11 cellular contexts compared by ENCODE assay signal in genomic region chr19:2544576-2545415, GRCh38.
DNase-seq lines count a peak whose midpoint lies in the region; ATAC-seq and TF ChIP-seq lines count a peak whose summit lies in the region.
"Had no signal": no experiment of that assay in that cellular context is flagged by ENCODE, and none has a peak within 500 bp of the region (broad histone marks: within the 10 kb centered on the region; RNA-seq: fewer than 3 reads in every experiment).

No MANE protein-coding gene starts in this region.

- H3K4me3 Mint-ChIP-seq in memory B cell, result peak overlapping the region; percentile 48

- no peak for TF ChIP-seq POLR2A in HCT116 (IDR thresholded peaks at IDR 0.05; ENCODE audit: borderline replicate concordance, extremely low read depth, insufficient read depth, insufficient read length)
- TF ChIP-seq POLR2A in body of pancreas (IDR thresholded peaks at IDR 0.05), result no peak

- peak overlapping the region; percentile 74 for H3K4me2 ChIP-seq in HCT116 (ENCODE audit: low read length)

- H3K9ac ChIP-seq in HCT116 (ENCODE audit: low read length), result peak overlapping the region; percentile 69
- H3K9ac ChIP-seq in stomach smooth muscle (ENCODE audit: low read length in 2 of 2), result peak overlapping the region; percentile 51 to 89

- no peak overlapping the region for H3K4me3 ChIP-seq in HCT116 (replicated peaks in 1 of 2; ENCODE audit: low read depth in 1 of 2, low read length in 2 of 2)
- no peak overlapping the region for H3K4me3 ChIP-seq in body of pancreas
- H3K4me3 ChIP-seq in stomach smooth muscle (ENCODE audit: low read length in 2 of 2), result no peak overlapping the region

- H3K9me3 Mint-ChIP-seq in memory B cell, result no peaks in the 10 kb centered on the region

- no peak for DNase-seq in HCT116 (ENCODE audit: low read depth, low spot score)
- no peak for DNase-seq in body of pancreas
- DNase-seq in memory B cell (ENCODE audit: low spot score in 2 of 2), result peak; percentile 44 to 50
- no peak for DNase-seq in activated CD4-positive, alpha-beta T cell treated with anti-CD3 and anti-CD28 coated beads for 4 hours
- no peak for DNase-seq in SHP77 treated with DMSO at 0.1 percent for 48 hours (lab: John Stamatoyannopoulos, UW)
- no peak for DNase-seq in LoVo (ENCODE audit: low spot score)
- DNase-seq: DMS79 treated with DMSO at 0.1 percent for 48 hours; retina; stimulated activated CD8-positive, alpha-beta memory T cell treated with anti-CD3 and anti-CD28 coated beads, Interleukin-4, amount 100 ng/mL, for 48 hours had no signal

- peaks cover 18% of the 10 kb centered on the region for H3K4me1 Mint-ChIP-seq in memory B cell

- no peaks in the 10 kb centered on the region for H3K9me2 ChIP-seq in HCT116 (ENCODE audit: insufficient read depth)

- no TSS peak for BruUV-seq in HCT116 (replicated peaks; lab: Mats Ljungman, UMichigan)

- H3K9me3 ChIP-seq in HCT116 (ENCODE audit: control insufficient read depth in 1 of 2, insufficient read depth in 1 of 2, low read depth in 1 of 2, low read length in 2 of 2) (no peaks in the 10 kb centered on the region; a peak in 1 of 4 replicates), body of pancreas (no peaks in the 10 kb centered on the region), stomach smooth muscle (ENCODE audit: control insufficient read depth in 2 of 2, low read length in 2 of 2) (no peaks in the 10 kb centered on the region)

- no peaks in the 10 kb centered on the region for H3K27me3 ChIP-seq in HCT116 (ENCODE audit: insufficient read depth, low read length)
- no peaks in the 10 kb centered on the region for H3K27me3 ChIP-seq in body of pancreas
- no peaks in the 10 kb centered on the region for H3K27me3 ChIP-seq in stomach smooth muscle (ENCODE audit: control insufficient read depth in 1 of 2, insufficient read depth in 2 of 2, low read length in 2 of 2)

- RAD21 ChIA-PET in HCT116 (lab: Charles Lee; ENCODE audit: low non-redundant PET in 1 of 2, low total read pairs in 2 of 2, uncharacterized antibody in 2 of 2, unreplicated experiment in 2 of 2), result no interaction called here

- H3K27ac ChIP-seq in HCT116 (ENCODE audit: low read depth, low read length), result no peak overlapping the region; the same call in 1 of the 2 replicates
- peak overlapping the region; percentile 87 to 97 (median 92) for H3K27ac ChIP-seq in body of pancreas
- H3K27ac ChIP-seq in stomach smooth muscle (ENCODE audit: low read length), result peak overlapping the region; percentile 96

- 81 to 98% methylated on average over 9 to 15 of the region's 18 CpGs for WGBS in body of pancreas, 2 donors

- peaks cover 13% of the 10 kb centered on the region for H3K36me3 Mint-ChIP-seq in memory B cell

- ATAC-seq in HCT116 (no peak), body of pancreas (no peak), memory B cell (ENCODE audit: low read depth) (peak; percentile 70), esophagus mucosa (no peak)

- peak overlapping the region; percentile 66 for H3K27ac Mint-ChIP-seq in memory B cell

- H4K20me1 ChIP-seq in HCT116 (ENCODE audit: insufficient read depth), result no peaks in the 10 kb centered on the region

- TF ChIP-seq CTCF in HCT116 (IDR thresholded peaks at IDR 0.05 in 2 of 3, conservative IDR thresholded peaks at IDR 0.05 in 1 of 3; ENCODE audit: borderline replicate concordance in 1 of 3, insufficient read depth in 1 of 3, low read depth in 2 of 3, low read length in 2 of 3), result no peak
- no peak for TF ChIP-seq CTCF in body of pancreas (IDR thresholded peaks at IDR 0.05)

- TF ChIP-seq RAD21 in HCT116 (IDR thresholded peaks at IDR 0.05; ENCODE audit: low read depth), result no peak

- intact Hi-C loops in HCT116 (cut with micrococcal nuclease), result no loop called here
- intact Hi-C loops in body of pancreas (cut with DNase I), result loop anchor here (5.0 kb wide), 1 partner anchor 52 kb away; no protein-coding TSS in a partner anchor

- CTCF ChIA-PET in HCT116 (lab: Charles Lee), result no interaction called here

- H3K36me3 ChIP-seq in HCT116 (ENCODE audit: control insufficient read depth in 1 of 2, insufficient read depth in 2 of 2, low read length in 2 of 2), result no peaks in the 10 kb centered on the region
- H3K36me3 ChIP-seq in body of pancreas (replicated peaks in 1 of 2; ENCODE audit: insufficient read depth in 1 of 2, low read depth in 2 of 2), result no peaks in the 10 kb centered on the region
- no peaks in the 10 kb centered on the region for H3K36me3 ChIP-seq in stomach smooth muscle (ENCODE audit: control insufficient read depth in 2 of 2, insufficient read depth in 2 of 2, low read length in 2 of 2)

- peaks cover 48 to 73% of the 10 kb centered on the region in 2 experiments for H3K4me1 ChIP-seq in HCT116 (ENCODE audit: control insufficient read depth in 1 of 2, insufficient read depth in 2 of 2, low read length in 2 of 2)
- H3K4me1 ChIP-seq in body of pancreas, result peaks cover 54% of the 10 kb centered on the region
- peaks cover 61% of the 10 kb centered on the region for H3K4me1 ChIP-seq in stomach smooth muscle (ENCODE audit: control insufficient read depth, insufficient read depth, low read length)

- no peak overlapping the region for H2AFZ ChIP-seq in HCT116 (ENCODE audit: low read depth, low read length, poor library complexity, severe bottlenecking)

- H3K27me3 Mint-ChIP-seq in memory B cell, result no peaks in the 10 kb centered on the region

- no peaks in the 10 kb centered on the region for H3K79me2 ChIP-seq in HCT116 (ENCODE audit: insufficient read depth, low read length)

- POLR2A ChIA-PET in HCT116 (lab: Charles Lee), result interaction anchor here (6.8 kb wide), 1 partner anchor 68 kb away, joined by 55 read pairs; the partner anchor contains the start of gene GADD45B

TF ChIP-seq in HCT116, 20 proteins besides CTCF, POLR2A, EP300 and RAD21 (continues in another document):
- no peak for TF ChIP-seq YY1 (IDR thresholded peaks at IDR 0.05; ENCODE audit: extremely low read depth, insufficient replicate concordance, low read depth, low read length)
- TF ChIP-seq ZNF274 (IDR thresholded peaks at IDR 0.05; ENCODE audit: low read depth, low read length), result no peak
- TF ChIP-seq EGR1 (IDR thresholded peaks at IDR 0.05; ENCODE audit: low read depth), result no peak
- no peak for TF ChIP-seq POLR2AphosphoS5 (IDR thresholded peaks at IDR 0.05; ENCODE audit: low read depth, low read length)
- TF ChIP-seq SIN3A (IDR thresholded peaks at IDR 0.05; ENCODE audit: low read depth), result no peak
- no peak for TF ChIP-seq CEBPB (IDR thresholded peaks at IDR 0.05; ENCODE audit: low read depth)
- no peak for TF ChIP-seq ATF3 (IDR thresholded peaks at IDR 0.05)
- no peak for TF ChIP-seq ELF1 (IDR thresholded peaks at IDR 0.05; ENCODE audit: borderline replicate concordance, low read depth)
- TF ChIP-seq EZH2 (IDR thresholded peaks at IDR 0.05), result no peak
- no peak for TF ChIP-seq TCF7L2 (IDR thresholded peaks at IDR 0.05; ENCODE audit: borderline replicate concordance, extremely low read depth, insufficient read depth, insufficient read length)
- TF ChIP-seq CBX3 (IDR thresholded peaks at IDR 0.05; ENCODE audit: low read depth), result no peak
- TF ChIP-seq SP1 (IDR thresholded peaks at IDR 0.05; ENCODE audit: low read depth), result no peak
- TF ChIP-seq MAX (IDR thresholded peaks at IDR 0.05), result no peak
- no peak for TF ChIP-seq SRF (IDR thresholded peaks at IDR 0.05; ENCODE audit: low read depth)
- TF ChIP-seq ZFX (IDR thresholded peaks at IDR 0.05), result no peak
- TF ChIP-seq FOSL1 (IDR thresholded peaks at IDR 0.05; ENCODE audit: low read depth), result no peak
- TF ChIP-seq REST (IDR thresholded peaks at IDR 0.05; ENCODE audit: low read depth), result no peak
- no peak for TF ChIP-seq EZH2phosphoT487 (IDR thresholded peaks at IDR 0.05; ENCODE audit: borderline replicate concordance)

Comparison
In these comparisons a context has a peak if more than half of its experiments do, and no peak if none do; other contexts are left out.
1. DNase-seq: peak in memory B cell (2 of 2); none in HCT116 (single experiment), body of pancreas (0 of 4), activated CD4-positive, alpha-beta T cell treated with anti-CD3 and anti-CD28 coated beads for 4 hours (0 of 2), SHP77 treated with DMSO at 0.1 percent for 48 hours (single experiment) and LoVo (single experiment).